26 cellular contexts compared by ENCODE assay signal in genomic region chr5:154140381-154140780, GRCh38.
"Had no signal": no experiment of that assay in that cellular context is flagged by ENCODE, and none has a peak within 500 bp of the region (broad histone marks: within the 10 kb centered on the region; RNA-seq: fewer than 3 reads in every experiment).

No MANE protein-coding gene starts in this region.

- H3K4me1 ChIP-seq: colonic mucosa, foreskin keratinocyte, lower lobe of right lung had no signal

- H3K4me1 Mint-ChIP-seq: immature natural killer cell; memory B cell; naive thymus-derived CD4-positive, alpha-beta T cell had no signal

- H3K9me3 ChIP-seq: colonic mucosa, gastroesophageal sphincter, heart left ventricle, lower lobe of right lung had no signal

- H3K27ac ChIP-seq: colonic mucosa, epithelial cell of prostate, foreskin keratinocyte, gastroesophageal sphincter, hepatocyte, lower lobe of right lung had no signal

- H2AFZ ChIP-seq: hepatocyte had no signal

- H3K4me2 ChIP-seq: hepatocyte had no signal

- ATAC-seq: effector memory CD8-positive, alpha-beta T cell; esophagus mucosa; foreskin keratinocyte; gastroesophageal sphincter; heart left ventricle; left colon; left lobe of liver; left ventricle myocardium superior; lower lobe of right lung; naive thymus-derived CD4-positive, alpha-beta T cell had no signal

- H3K27ac Mint-ChIP-seq: dendritic cell treated with granulocyte-macrophage colony-stimulating factor and Interleukin-4, amounts not matched to agents 40 ng/mL and 50 ng/mL, for 4 days; effector memory CD8-positive, alpha-beta T cell; endodermal cell; memory B cell; naive thymus-derived CD4-positive, alpha-beta T cell had no signal

- H3K79me2 ChIP-seq: hepatocyte had no signal

- H3K4me3 ChIP-seq: colonic mucosa, gastroesophageal sphincter, heart left ventricle, hepatocyte, lower lobe of right lung had no signal

- H3K27me3 ChIP-seq: colonic mucosa, gastroesophageal sphincter, heart left ventricle, hepatocyte had no signal

- H3K9me3 Mint-ChIP-seq: dendritic cell treated with granulocyte-macrophage colony-stimulating factor and Interleukin-4, amounts not matched to agents 40 ng/mL and 50 ng/mL, for 4 days; effector memory CD8-positive, alpha-beta T cell; endodermal cell; immature natural killer cell; memory B cell; naive thymus-derived CD4-positive, alpha-beta T cell had no signal

- DNase-seq: colonic mucosa; cortex of kidney; effector CD8-positive, alpha-beta T cell; effector memory CD8-positive, alpha-beta T cell; endodermal cell; erythroblast; foreskin keratinocyte; heart left ventricle; immature natural killer cell; islet precursor cell; kidney; kidney glomerular epithelial cell; left colon; left ventricle myocardium superior; lower lobe of right lung; mammary epithelial cell; mesendoderm; midbrain; naive thymus-derived CD4-positive, alpha-beta T cell had no signal

- H3K36me3 ChIP-seq: colonic mucosa, gastroesophageal sphincter, heart left ventricle, lower lobe of right lung had no signal

- H3K4me3 Mint-ChIP-seq: dendritic cell treated with granulocyte-macrophage colony-stimulating factor and Interleukin-4, amounts not matched to agents 40 ng/mL and 50 ng/mL, for 4 days; effector memory CD8-positive, alpha-beta T cell; endodermal cell; immature natural killer cell; memory B cell; naive thymus-derived CD4-positive, alpha-beta T cell had no signal

- H3K36me3 Mint-ChIP-seq: naive thymus-derived CD4-positive, alpha-beta T cell had no signal
